8 cellular contexts compared by ENCODE assay signal in genomic region chr1:114581335-114582287, GRCh38. TPM values are rescaled to one million over a fixed set of nuclear protein-coding genes. Genes with fewer than 3 reads are reported as not detected.
DNase-seq lines count a peak whose midpoint lies in the region; ATAC-seq and TF ChIP-seq lines count a peak whose summit lies in the region.

Gene BCAS2 (minus strand): TSS chr1:114581615. CDS start chr1:114581591, 24 bp downstream.

- H3K9me3 ChIP-seq in heart right ventricle (no peaks in the 10 kb centered on the region), upper lobe of left lung (no peaks in the 10 kb centered on the region)

- H3K36me3 ChIP-seq in heart right ventricle, result peaks cover 0 to 55% (median 18%) of the 10 kb centered on the region in 9 donors
- peaks cover 0 to 35% (median 6%) of the 10 kb centered on the region in 4 donors for H3K36me3 ChIP-seq in upper lobe of left lung

- peak in 3 of 4 donors; percentile 86 to 96 (median 91) for TF ChIP-seq POLR2A in upper lobe of left lung (IDR thresholded peaks at IDR 0.05)

- H3K27ac ChIP-seq in heart right ventricle (peak within 1 kb of the TSS; percentile 75 to 91 (median 88)), upper lobe of left lung (peak within 1 kb of the TSS; percentile 86 to 93 (median 92))

- intact Hi-C loops in T-helper 1 cell treated with Interleukin-12 subunit alpha and Interleukin-12 subunit beta and Interleukin-4 antibody, amounts not matched to agents 30 ng/mL and 1 ng/mL, for 36 hours (cut with micrococcal nuclease), result loop anchor here (1.0 to 5.0 kb wide), 14 partner anchors 70 to 1864 kb away; partner anchors contain the start of genes AP4B1, CSDE1, DENND2C and HIPK1
- intact Hi-C loops in heart right ventricle (cut with DNase I), result loop anchor here in 6 of 10 donors (2.0 to 10.0 kb wide), 9 partner anchors 67 to 176 kb away; partner anchors contain the start of genes NRAS (in 4 of the 6), DENND2C (in 3 of the 6), CSDE1 (in 2 of the 6) and TRIM33 (in 2 of the 6)
- intact Hi-C loops in posterior cingulate gyrus (cut with DNase I), result loop anchor here (1.0 to 10.0 kb wide), 4 partner anchors 70 to 237 kb away; partner anchors contain the start of genes DENND2C, NRAS and TRIM33

- ATAC-seq in HG02870 (IDR thresholded peaks at IDR 0.05; ENCODE audit: unreplicated experiment), result peak; percentile 99
- peak; percentile 97 to 100 (median 99) for ATAC-seq in heart right ventricle
- peak; percentile 97 to 99 for ATAC-seq in upper lobe of left lung (ENCODE audit: low FRiP score in 2 of 2)

- H3K27me3 ChIP-seq in heart right ventricle (no peaks in the 10 kb centered on the region), upper lobe of left lung (no peaks in the 10 kb centered on the region)

- TF ChIP-seq CTCF in GM13976 (IDR thresholded peaks at IDR 0.05; ENCODE audit: borderline replicate concordance, control extremely low read depth, extremely low read depth, insufficient read depth, missing control alignments), result no peak
- TF ChIP-seq CTCF in heart right ventricle (IDR thresholded peaks at IDR 0.05), result no peak
- TF ChIP-seq CTCF in upper lobe of left lung (IDR thresholded peaks at IDR 0.05), result peak in 2 of 6 experiments; percentile 6 to 12

- peak; percentile 85 for DNase-seq in GM13976 (ENCODE audit: low spot score)
- peak; percentile 94 for DNase-seq in NCI-H146 treated with DMSO at 0.1 percent for 48 hours (lab: John Stamatoyannopoulos, UW; ENCODE audit: unreplicated experiment)
- DNase-seq in amniotic epithelial cell (ENCODE audit: low read depth), result peak; percentile 99
- DNase-seq in heart right ventricle, result peak; percentile 91 to 98
- peak; percentile 92 to 99 (median 96) for DNase-seq in posterior cingulate gyrus
- peak; percentile 13 to 97 for DNase-seq in upper lobe of left lung

- peaks cover 8 to 44% (median 29%) of the 10 kb centered on the region in 9 donors for H3K4me1 ChIP-seq in heart right ventricle
- peaks cover 21 to 37% (median 28%) of the 10 kb centered on the region in 4 donors for H3K4me1 ChIP-seq in upper lobe of left lung

- TF ChIP-seq EP300 in upper lobe of left lung (IDR thresholded peaks at IDR 0.05), result peak in 2 of 4 donors; percentile 15 to 81

- H3K4me3 ChIP-seq in heart right ventricle (peak within 1 kb of the TSS; percentile 59 to 86 (median 64)), upper lobe of left lung (peak within 1 kb of the TSS; percentile 61 to 64 (median 62))

- WGBS in heart right ventricle, 2 donors, result 5 to 6% methylated on average over 40 of the region's 40 CpGs
- WGBS in upper lobe of left lung, 2 donors, result 9 to 15% methylated on average over 17 to 40 of the region's 40 CpGs

- in situ Hi-C loops in GM13976 (cut with MboI; ENCODE audit: low sequenced_read_pairs, unreplicated experiment), result no loop called here

RNA-seq across cellular contexts. Expression of gene BCAS2, which starts in this region (rescaled TPM):
- total RNA-seq in T-helper 1 cell treated with Interleukin-12 subunit alpha and Interleukin-12 subunit beta and Interleukin-4 antibody, amounts not matched to agents 30 ng/mL and 1 ng/mL, for 36 hours, result 51.9 and 54.3 TPM in 2 replicates
- total RNA-seq in heart right ventricle (10 to 100 TPM; 26.9 to 52.6 (median 36.4) TPM), upper lobe of left lung (10 to 100 TPM; 11.5 to 35.0 (median 27.3) TPM)
- polyA plus RNA-seq in heart right ventricle, result 10 to 100 TPM in 1 of 2 donors, 1 to 10 TPM in 1; 9.6 to 35.5 TPM

Comparison
In these comparisons a context has a peak if more than half of its experiments do, and no peak if none do; other contexts are left out.
1. Peak in every context shown above with its lines: DNase-seq, ATAC-seq, H3K4me3 ChIP-seq and H3K27ac ChIP-seq.